In the genomic region with DNA sequence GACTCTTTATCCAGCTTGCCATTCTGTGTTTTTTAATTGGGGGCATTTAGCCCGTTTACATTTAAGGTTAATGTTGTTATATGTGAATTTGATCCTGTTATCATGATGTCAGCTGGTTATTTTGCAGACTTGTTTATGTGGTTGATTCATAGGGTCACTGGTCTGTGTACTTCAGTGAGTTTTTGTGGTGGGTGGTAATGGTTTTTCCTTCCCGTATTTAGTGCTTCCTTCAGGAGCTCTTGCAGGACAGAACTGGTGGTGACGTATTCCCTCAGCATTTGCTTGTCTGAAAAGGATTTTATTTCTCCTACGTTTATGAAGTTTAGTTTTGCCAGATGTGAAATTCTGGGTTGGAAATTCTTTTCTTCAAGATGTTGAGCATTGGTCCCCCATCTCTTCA, we compare ENCODE assay signal across 23 cellular contexts.
"Had no signal": no experiment of that assay in that cellular context is flagged by ENCODE, and none has a peak within 500 bp of the region (broad histone marks: within the 10 kb centered on the region; RNA-seq: fewer than 3 reads in every experiment).

No MANE protein-coding gene starts in this region.

- H3K27me3 Mint-ChIP-seq: IgD-negative memory B cell had no signal

- H3K4me3 Mint-ChIP-seq: IgD-negative memory B cell had no signal

- H3K4me1 Mint-ChIP-seq: IgD-negative memory B cell had no signal

- H3K36me3 Mint-ChIP-seq: IgD-negative memory B cell had no signal

- DNase-seq: Kasumi-1, MM.1S, NCI-H1092 treated with DMSO at 0.1 percent for 48 hours, NCI-H1417, NCI-H1436 treated with DMSO at 0.1 percent for 48 hours, NCI-H1694, NCI-H187 treated with DMSO at 0.1 percent for 48 hours, NCI-H2029 treated with DMSO at 0.1 percent for 48 hours, NCI-H226, NCI-H446, NCI-H510A, NCI-H524 treated with DMSO at 0.1 percent for 48 hours, NCI-H69, NCI-H774, Right ventricle myocardium superior, RPMI8226, SIG-M5 had no signal

- H3K4me1 ChIP-seq: SJSA1 had no signal

- H3K27me3 ChIP-seq: SJSA1 had no signal

- H3K27ac Mint-ChIP-seq: IgD-negative memory B cell had no signal

- H3K4me3 ChIP-seq: K562, SJSA1, SK-N-MC had no signal

- H3K36me3 ChIP-seq: SJSA1 had no signal

- H3K27ac ChIP-seq: HL-60, KMS-11, SJSA1, SK-N-MC had no signal

- H3K9ac ChIP-seq: KMS-11 had no signal

- ATAC-seq: K562 had no signal

- H3K4me2 ChIP-seq: KMS-11 had no signal
